21 cellular contexts compared by ENCODE assay signal in the genomic region with DNA sequence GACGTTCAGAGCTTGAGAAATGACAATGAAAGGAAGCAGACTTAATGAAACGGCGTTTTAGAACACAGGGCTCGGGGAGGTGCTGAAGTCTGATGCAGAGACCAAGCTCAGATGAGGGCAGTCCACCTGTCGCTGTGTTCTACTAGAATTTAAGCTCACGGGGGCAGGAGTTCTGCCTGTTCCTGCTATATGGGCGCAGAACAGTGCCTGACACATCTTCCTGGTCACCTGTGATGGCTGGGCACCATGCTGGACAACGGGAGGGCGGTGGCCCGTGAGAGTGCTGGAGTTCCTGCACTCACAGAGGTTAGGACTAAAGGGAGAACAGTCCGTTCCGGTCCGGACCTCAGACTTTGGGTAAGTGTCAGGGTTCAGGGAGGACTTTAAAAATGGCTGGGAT.
"Had no signal": no experiment of that assay in that cellular context is flagged by ENCODE, and none has a peak within 500 bp of the region (broad histone marks: within the 10 kb centered on the region; RNA-seq: fewer than 3 reads in every experiment).

No MANE protein-coding gene starts in this region.

- H3K4me3 Mint-ChIP-seq: naive B cell, nephron had no signal

- H3K9me3 ChIP-seq: colonic mucosa, psoas muscle, stomach, thoracic aorta, transverse colon had no signal

- H3K27me3 ChIP-seq: colonic mucosa had no signal

- H3K4me1 Mint-ChIP-seq: naive B cell, nephron had no signal

- H3K36me3 Mint-ChIP-seq: naive B cell had no signal

- H3K4me1 ChIP-seq: colonic mucosa, heart left ventricle, psoas muscle, stomach, transverse colon had no signal

- H3K9me3 Mint-ChIP-seq: nephron had no signal

- H3K27ac Mint-ChIP-seq: nephron had no signal

- H3K27ac ChIP-seq: colonic mucosa, heart left ventricle, psoas muscle, stomach, thoracic aorta, transverse colon had no signal

- ATAC-seq: esophagus mucosa, heart left ventricle, left cardiac atrium, left ventricle myocardium superior, psoas muscle, sciatic nerve had no signal

- H3K36me3 ChIP-seq: colonic mucosa, heart left ventricle, stomach, thoracic aorta, transverse colon had no signal

- H3K4me3 ChIP-seq: colonic mucosa, heart left ventricle, lung, psoas muscle, stomach, thoracic aorta, transverse colon had no signal

- DNase-seq: colonic mucosa; effector CD8-positive, alpha-beta T cell; heart left ventricle; hypothalamus; kidney; left cardiac atrium; left ventricle myocardium superior; mesenchymal stem cell; naive B cell; occipital lobe; psoas muscle; retina; stimulated activated naive CD4-positive, alpha-beta T cell; stomach; substantia nigra; transverse colon had no signal
